ENCODE assay signal across 11 cellular contexts in the genomic region with DNA sequence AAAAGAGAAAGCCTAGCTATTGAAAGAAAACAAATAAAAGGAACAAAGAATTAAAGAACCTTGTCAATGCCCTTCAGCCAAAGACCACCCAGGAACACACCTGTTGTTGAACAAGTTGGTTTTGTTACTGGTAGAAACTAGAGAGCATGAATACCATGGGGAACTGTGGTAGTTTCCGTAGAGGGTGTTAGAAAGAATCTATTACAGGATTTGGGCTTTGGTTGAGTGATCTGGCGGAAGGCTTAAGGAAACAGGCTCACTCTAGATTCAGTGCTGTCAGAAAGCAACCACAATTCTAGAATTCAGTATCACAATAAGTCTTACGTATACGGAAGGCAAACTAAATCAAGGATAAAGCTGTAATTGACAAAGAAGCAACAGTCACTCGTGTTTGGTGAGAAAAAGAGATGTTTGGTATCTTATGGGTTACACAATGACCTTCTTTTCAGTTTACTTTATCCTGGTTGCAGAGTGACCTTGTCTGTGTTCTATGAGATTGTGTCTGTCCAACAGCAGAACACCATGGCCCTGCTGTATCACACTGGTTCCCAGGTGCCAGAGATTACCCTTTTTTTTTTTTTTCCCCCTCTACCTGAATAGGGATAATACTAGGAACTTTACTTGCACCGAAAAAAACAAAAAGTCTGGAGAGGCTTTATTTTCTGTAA.
DNase-seq lines count a peak whose midpoint lies in the region; ATAC-seq, FAIRE-seq and TF ChIP-seq lines count a peak whose summit lies in the region.
"Had no signal": no experiment of that assay in that cellular context is flagged by ENCODE, and none has a peak within 500 bp of the region (broad histone marks: within the 10 kb centered on the region; RNA-seq: fewer than 3 reads in every experiment).

No MANE protein-coding gene starts in this region.

- ATAC-seq in GM19372 (IDR thresholded peaks at IDR 0.05; ENCODE audit: low read depth, unreplicated experiment) (peak; percentile 92), HG02938 (IDR thresholded peaks at IDR 0.05; ENCODE audit: unreplicated experiment) (peak; percentile 98)

- H3K27ac ChIP-seq in OCI-LY7 (ENCODE audit: low read depth, low read length, poor library complexity, severe bottlenecking) = no peak overlapping the region
- H3K27ac ChIP-seq in colonic mucosa = no peak overlapping the region
- H3K27ac ChIP-seq: heart right ventricle had no signal

- no peaks in the 10 kb centered on the region for H3K27me3 ChIP-seq in colonic mucosa
- H3K27me3 ChIP-seq: heart right ventricle had no signal

- no peak for TF ChIP-seq POLR2A in GM12891 (IDR thresholded peaks at IDR 0.05; ENCODE audit: low read depth, low read length)

- H2AFZ ChIP-seq in OCI-LY7 (ENCODE audit: low read length) = no peak overlapping the region

- no peak overlapping the region for H3K4me2 ChIP-seq in OCI-LY7 (ENCODE audit: low read length)

- H3K9me2 ChIP-seq in OCI-LY7 (ENCODE audit: insufficient read depth, low read length) = no peaks in the 10 kb centered on the region

- H3K4me1 ChIP-seq in OCI-LY7 (ENCODE audit: insufficient read depth, low read length, poor library complexity, severe bottlenecking) = no peaks in the 10 kb centered on the region
- no peaks in the 10 kb centered on the region for H3K4me1 ChIP-seq in colonic mucosa
- H3K4me1 ChIP-seq: heart right ventricle had no signal

- BruUV-seq in OCI-LY7 (replicated peaks; lab: Mats Ljungman, UMichigan) = no TSS peak

- FAIRE-seq in GM12891 (lab: Jason Lieb, UNC) = peak; percentile 75
- FAIRE-seq: bronchial epithelial cell had no signal

- DNase-seq in GM12891 (ENCODE audit: insufficient read length, low spot score) (peak; percentile 46), OCI-LY7 (ENCODE audit: low spot score) (peak; percentile 13), NCI-H2171 (lab: John Stamatoyannopoulos, UW) (no peak), colonic mucosa (no peak), ureter (ENCODE audit: low spot score) (no peak), DMS114 treated with DMSO at 0.1 percent for 48 hours (lab: John Stamatoyannopoulos, UW; ENCODE audit: unreplicated experiment) (no peak)
- DNase-seq: activated CD4-positive, alpha-beta memory T cell treated with anti-CD3 and anti-CD28 coated beads for 36 hours; heart right ventricle had no signal

- H3K36me3 ChIP-seq in OCI-LY7 (ENCODE audit: insufficient read depth, low read length) (no peaks in the 10 kb centered on the region), colonic mucosa (no peaks in the 10 kb centered on the region)
- H3K36me3 ChIP-seq: heart right ventricle had no signal

- H3K4me3 ChIP-seq in OCI-LY7 (ENCODE audit: low read depth, low read length, poor library complexity, severe bottlenecking) (no peak overlapping the region), colonic mucosa (no peak overlapping the region)
- H3K4me3 ChIP-seq: heart right ventricle had no signal

- no peaks in the 10 kb centered on the region; the same call in 1 of the 2 replicates for H3K9me3 ChIP-seq in OCI-LY7 (ENCODE audit: low read length)
- no peaks in the 10 kb centered on the region for H3K9me3 ChIP-seq in colonic mucosa
- H3K9me3 ChIP-seq: heart right ventricle had no signal

- POLR2A ChIA-PET in OCI-LY7 (lab: Charles Lee) = interaction anchor here (0.9 kb wide), 1 partner anchor 251 kb away, joined by 4 read pairs; no protein-coding TSS in a partner anchor

- intact Hi-C loops in OCI-LY7 (cut with micrococcal nuclease; ENCODE audit: unreplicated experiment) (no loop called here), colonic mucosa (cut with DNase I) (no loop called here)

- H3K9ac ChIP-seq in colonic mucosa (ENCODE audit: low read depth in 2 of 2, low read length in 2 of 2) = no peak overlapping the region

- CTCF ChIA-PET in OCI-LY7 (lab: Charles Lee; ENCODE audit: unreplicated experiment) = no interaction called here

- H3K79me2 ChIP-seq in OCI-LY7 (ENCODE audit: insufficient read depth, low read depth, low read length) = no peaks in the 10 kb centered on the region

- H4K20me1 ChIP-seq in OCI-LY7 (ENCODE audit: insufficient read depth, low read length) = no peaks in the 10 kb centered on the region

- no peak for TF ChIP-seq CTCF in OCI-LY7 (conservative IDR thresholded peaks at IDR 0.05; ENCODE audit: low read length)
- TF ChIP-seq CTCF in colonic mucosa (IDR thresholded peaks at IDR 0.05) = no peak

TF ChIP-seq in GM12891, 5 proteins besides CTCF, POLR2A, EP300 and RAD21:
- TF ChIP-seq TAF1 (IDR thresholded peaks at IDR 0.05; ENCODE audit: low read depth, low read length) (no peak), SPI1 (IDR thresholded peaks at IDR 0.05; ENCODE audit: low read depth, low read length) (peak; percentile 33; the same call in 1 of the 2 replicates), PAX5 (IDR thresholded peaks at IDR 0.05; ENCODE audit: insufficient read depth, low read length, severe bottlenecking) (peak; percentile 78)

Comparison
In these comparisons a context has a peak if more than half of its experiments do, and no peak if none do; other contexts are left out.
1. DNase-seq: peak in GM12891 (single experiment) and OCI-LY7 (single experiment); none in NCI-H2171 (single experiment), colonic mucosa (single experiment), ureter (single experiment) and DMS114 treated with DMSO at 0.1 percent for 48 hours (single experiment).